22 cellular contexts compared by ENCODE assay signal in the genomic region with DNA sequence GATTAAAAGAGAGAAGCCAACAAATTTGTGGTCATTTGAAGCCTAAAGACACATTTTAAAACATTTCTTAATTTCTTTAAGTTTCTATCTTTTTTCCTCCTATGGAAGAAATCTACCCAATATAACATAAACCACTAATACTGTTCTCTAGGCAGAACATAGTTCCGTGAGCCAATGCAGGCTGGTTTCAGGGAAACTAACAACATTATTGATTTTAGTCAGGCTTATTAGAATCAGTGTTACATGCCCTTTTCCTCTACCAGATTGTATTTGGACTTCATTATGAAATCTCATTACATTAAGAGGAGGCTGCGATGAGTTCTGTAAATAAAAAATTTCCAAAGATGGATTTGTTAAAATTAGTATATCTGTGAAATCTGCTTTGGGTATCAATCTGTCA.
"Had no signal": no experiment of that assay in that cellular context is flagged by ENCODE, and none has a peak within 500 bp of the region (broad histone marks: within the 10 kb centered on the region; RNA-seq: fewer than 3 reads in every experiment).

No MANE protein-coding gene starts in this region.

- H3K27ac Mint-ChIP-seq: dendritic cell treated with granulocyte-macrophage colony-stimulating factor and Interleukin-4, amounts not matched to agents 40 ng/mL and 50 ng/mL, for 4 days; immature natural killer cell; memory B cell; naive thymus-derived CD4-positive, alpha-beta T cell had no signal

- H3K4me1 Mint-ChIP-seq: immature natural killer cell; naive thymus-derived CD4-positive, alpha-beta T cell had no signal

- H2AFZ ChIP-seq: hepatocyte had no signal

- H3K4me3 ChIP-seq: colonic mucosa, esophagus muscularis mucosa, gastroesophageal sphincter, heart left ventricle, hepatocyte, left lung, lower lobe of right lung had no signal

- H3K4me2 ChIP-seq: hepatocyte had no signal

- H3K79me2 ChIP-seq: hepatocyte had no signal

- H3K36me3 Mint-ChIP-seq: immature natural killer cell; memory B cell; naive thymus-derived CD4-positive, alpha-beta T cell had no signal

- ATAC-seq: foreskin keratinocyte; gastroesophageal sphincter; heart left ventricle; left colon; left lung; left ventricle myocardium superior; lower lobe of right lung; naive thymus-derived CD4-positive, alpha-beta T cell had no signal

- H3K4me3 Mint-ChIP-seq: dendritic cell treated with granulocyte-macrophage colony-stimulating factor and Interleukin-4, amounts not matched to agents 40 ng/mL and 50 ng/mL, for 4 days; immature natural killer cell; memory B cell; naive thymus-derived CD4-positive, alpha-beta T cell had no signal

- H3K36me3 ChIP-seq: colonic mucosa, esophagus muscularis mucosa, gastroesophageal sphincter, heart left ventricle, left lung, lower lobe of right lung had no signal

- H3K4me1 ChIP-seq: colonic mucosa, foreskin keratinocyte, left lung, lower lobe of right lung had no signal

- H3K9me3 Mint-ChIP-seq: dendritic cell treated with granulocyte-macrophage colony-stimulating factor and Interleukin-4, amounts not matched to agents 40 ng/mL and 50 ng/mL, for 4 days; immature natural killer cell had no signal

- H3K27ac ChIP-seq: colonic mucosa, esophagus muscularis mucosa, foreskin keratinocyte, gastroesophageal sphincter, heart left ventricle, hepatocyte, left lung, lower lobe of right lung had no signal

- H3K27me3 ChIP-seq: colonic mucosa, esophagus muscularis mucosa, gastroesophageal sphincter, hepatocyte, left lung had no signal

- DNase-seq: colonic mucosa; cortex of kidney; effector CD8-positive, alpha-beta T cell; foreskin keratinocyte; heart left ventricle; hypothalamus; immature natural killer cell; islet precursor cell; kidney; kidney glomerular epithelial cell; left colon; left lung; left ventricle myocardium superior; lower lobe of right lung; mesendoderm; midbrain; naive thymus-derived CD4-positive, alpha-beta T cell had no signal

- H3K9me3 ChIP-seq: colonic mucosa, esophagus muscularis mucosa, gastroesophageal sphincter, heart left ventricle, left lung, lower lobe of right lung had no signal
